Comparison of ENCODE assay signal across 23 cellular contexts in genomic region chr15:85540085-85540797, GRCh38.
A peak's percentile ranks its signal among the peaks of the same experiment; 100 is the strongest.
DNase-seq lines count a peak whose midpoint lies in the region; ATAC-seq and TF ChIP-seq lines count a peak whose summit lies in the region.
"Had no signal": no experiment of that assay in that cellular context is flagged by ENCODE, and none has a peak within 500 bp of the region (broad histone marks: within the 10 kb centered on the region; RNA-seq: fewer than 3 reads in every experiment).

No MANE protein-coding gene starts in this region.

- intact Hi-C loops in PC-3 (cut with micrococcal nuclease), result loop anchor here (5.0 kb wide), 1 partner anchor 52 kb away; no protein-coding TSS in a partner anchor
- intact Hi-C loops in activated naive CD4-positive, alpha-beta T cell treated with anti-CD3 and anti-CD28 coated beads for 36 hours (cut with micrococcal nuclease), result loop anchor here (5.0 kb wide), 2 partner anchors 57 to 182 kb away; no protein-coding TSS in a partner anchor

- no peak overlapping the region for H2AFZ ChIP-seq in PC-3 (ENCODE audit: low read length)

- H3K9me3 Mint-ChIP-seq in naive B cell, result no peaks in the 10 kb centered on the region
- H3K9me3 Mint-ChIP-seq in activated naive CD4-positive, alpha-beta T cell treated with anti-CD3 and anti-CD28 coated beads for 36 hours, result no peaks in the 10 kb centered on the region
- H3K9me3 Mint-ChIP-seq: activated CD4-positive, alpha-beta memory T cell treated with anti-CD3 and anti-CD28 coated beads for 36 hours; brain had no signal

- no peaks in the 10 kb centered on the region for H3F3A ChIP-seq in PC-3 (ENCODE audit: low read length, unreplicated experiment)

- H3K4me1 Mint-ChIP-seq in naive B cell, result peaks cover 72 to 91% (median 80%) of the 10 kb centered on the region in 3 donors
- peaks cover 52% of the 10 kb centered on the region for H3K4me1 Mint-ChIP-seq in activated naive CD4-positive, alpha-beta T cell treated with anti-CD3 and anti-CD28 coated beads for 36 hours (ENCODE audit: low read depth)

- H3K9ac ChIP-seq in PC-3 (ENCODE audit: low read length), result no peak overlapping the region

- H3K4me3 ChIP-seq in HEK293 (ENCODE audit: low read depth, low read length) (no peak overlapping the region), PC-3 (ENCODE audit: low read length) (no peak overlapping the region)
- H3K4me3 ChIP-seq: HAP-1, heart right ventricle had no signal

- POLR2A ChIA-PET in HEK293 (lab: Yijun Ruan, JAX), result no interaction called here
- POLR2A ChIA-PET in PC-3 (lab: Charles Lee; ENCODE audit: unreplicated experiment), result no interaction called here

- H3K27me3 ChIP-seq in PC-3 (ENCODE audit: low read length), result no peaks in the 10 kb centered on the region
- H3K27me3 ChIP-seq: heart right ventricle had no signal

- DNase-seq in NOMO-1 (lab: John Stamatoyannopoulos, UW; ENCODE audit: unreplicated experiment in 2 of 2), result peak; percentile 18 to 64
- DNase-seq in NOMO-1 treated with dmso at 0.1 percent for 144 hours (lab: John Stamatoyannopoulos, UW; ENCODE audit: unreplicated experiment), result no peak
- no peak for DNase-seq in PC-3
- peak; percentile 25 for DNase-seq in naive B cell
- no peak for DNase-seq in germinal center (ENCODE audit: low spot score)
- no peak for DNase-seq in HK-2 (ENCODE audit: unreplicated experiment)
- no peak for DNase-seq in activated naive CD4-positive, alpha-beta T cell treated with anti-CD3 and anti-CD28 coated beads for 36 hours
- DNase-seq: activated CD4-positive, alpha-beta memory T cell treated with anti-CD3 and anti-CD28 coated beads for 36 hours; activated CD8-positive, alpha-beta memory T cell treated with anti-CD3 and anti-CD28 coated beads, Interleukin-2, amount 50 U/mL, for 48 hours; activated effector memory CD4-positive, alpha-beta T cell treated with anti-CD3 and anti-CD28 coated beads, Interleukin-2, amount 50 U/mL, for 16 hours; EL; erythroblast; heart right ventricle; mesenchymal stem cell; NCI-H1436 treated with DMSO at 0.1 percent for 48 hours; NK-92 treated with Interleukin-12 subunit alpha and Interleukin-12 subunit beta, amount 100 ng/mL, for 24 hours; occipital lobe; T1000 had no signal

- peaks cover 0 to 16% of the 10 kb centered on the region in 2 donors for H3K36me3 Mint-ChIP-seq in naive B cell
- peaks cover 10% of the 10 kb centered on the region for H3K36me3 Mint-ChIP-seq in activated naive CD4-positive, alpha-beta T cell treated with anti-CD3 and anti-CD28 coated beads for 36 hours (ENCODE audit: low read depth)

- ATAC-seq in PC-3 (no peak), naive B cell (ENCODE audit: low read depth in 2 of 2) (peak; percentile 40 to 49)
- ATAC-seq: heart right ventricle, HepG2 had no signal

- peak overlapping the region; percentile 49 for H3K4me2 ChIP-seq in PC-3 (ENCODE audit: low read length)

- no peaks in the 10 kb centered on the region for H3K27me3 Mint-ChIP-seq in naive B cell
- H3K27me3 Mint-ChIP-seq in activated naive CD4-positive, alpha-beta T cell treated with anti-CD3 and anti-CD28 coated beads for 36 hours (ENCODE audit: low read depth), result no peaks in the 10 kb centered on the region
- H3K27me3 Mint-ChIP-seq: activated CD4-positive, alpha-beta memory T cell treated with anti-CD3 and anti-CD28 coated beads for 36 hours had no signal

- peaks cover 26% of the 10 kb centered on the region for H3K79me2 ChIP-seq in PC-3 (ENCODE audit: low read length)

- H3K27ac ChIP-seq in HEK293 (ENCODE audit: extremely low read depth, low read depth, low read length) (no peak overlapping the region), PC-3 (ENCODE audit: low read length) (no peak overlapping the region)
- H3K27ac ChIP-seq: HL-60 had no signal

- peak overlapping the region; percentile 55 to 95 (median 75) for H3K27ac Mint-ChIP-seq in naive B cell
- no peak overlapping the region for H3K27ac Mint-ChIP-seq in activated naive CD4-positive, alpha-beta T cell treated with anti-CD3 and anti-CD28 coated beads for 36 hours
- H3K27ac Mint-ChIP-seq: activated CD4-positive, alpha-beta memory T cell treated with anti-CD3 and anti-CD28 coated beads for 36 hours had no signal

- BruUV-seq in PC-3 (replicated peaks; lab: Mats Ljungman, UMichigan), result no TSS peak

- CTCF ChIA-PET in HEK293 (lab: Yijun Ruan, JAX) (interaction anchor here (0.6 to 1.0 kb wide), 4 partner anchors 18 to 377 kb away, joined by 3 to 4 read pairs (median 3); no protein-coding TSS in a partner anchor), PC-3 (lab: Charles Lee) (no interaction called here)
- CTCF ChIA-PET in activated naive CD4-positive, alpha-beta T cell treated with anti-CD3 and anti-CD28 coated beads for 36 hours (lab: Charles Lee), result interaction anchor here (0.5 kb wide), 1 partner anchor 135 kb away, joined by 3 read pairs; no protein-coding TSS in a partner anchor

- no peak for TF ChIP-seq CTCF in HEK293 (tag by site-specific recombination; IDR thresholded peaks at IDR 0.05)
- TF ChIP-seq CTCF in PC-3 (conservative IDR thresholded peaks at IDR 0.05; ENCODE audit: low read depth, low read length), result no peak

- no peaks in the 10 kb centered on the region for H3K9me2 ChIP-seq in PC-3 (replicated peaks; ENCODE audit: low read length)

- peaks cover 35% of the 10 kb centered on the region for H3K4me1 ChIP-seq in HEK293 (ENCODE audit: control insufficient read depth, insufficient read depth, low read length)
- peaks cover 48% of the 10 kb centered on the region for H3K4me1 ChIP-seq in PC-3 (ENCODE audit: insufficient read depth, low read length)

- peak overlapping the region; percentile 28 to 80 (median 69) for H3K4me3 Mint-ChIP-seq in naive B cell
- no peak overlapping the region for H3K4me3 Mint-ChIP-seq in activated naive CD4-positive, alpha-beta T cell treated with anti-CD3 and anti-CD28 coated beads for 36 hours
- H3K4me3 Mint-ChIP-seq: activated CD4-positive, alpha-beta memory T cell treated with anti-CD3 and anti-CD28 coated beads for 36 hours; brain had no signal

- peaks cover 6 to 9% of the 10 kb centered on the region in 2 experiments; a peak in 1 of 3 replicates for H3K36me3 ChIP-seq in HEK293 (ENCODE audit: control insufficient read depth in 2 of 2, insufficient read depth in 1 of 2, low read length in 2 of 2)
- 0 out of 2 replicates have a peak, but pooled peaks cover 6% of the 10 kb centered on the region for H3K36me3 ChIP-seq in PC-3 (ENCODE audit: low read depth, low read length)
- H3K36me3 ChIP-seq: HAP-1 had no signal

- H3K9me3 ChIP-seq in HEK293 (ENCODE audit: control insufficient read depth, insufficient read depth, low read depth, low read length) (no peaks in the 10 kb centered on the region), PC-3 (ENCODE audit: low read length) (no peaks in the 10 kb centered on the region)
- H3K9me3 ChIP-seq: HAP-1, heart right ventricle had no signal

- peaks cover 16% of the 10 kb centered on the region; the same call in 1 of the 2 replicates for H4K20me1 ChIP-seq in PC-3 (ENCODE audit: low read length)

TF ChIP-seq in HEK293, 187 proteins besides CTCF, POLR2A, EP300 and RAD21:
- peak; percentile 68; the same call in 1 of the 2 replicates for TF ChIP-seq SCRT2 (tag by site-specific recombination; IDR thresholded peaks at IDR 0.05)
- no peak for TF ChIP-seq ZNF10 (tag by site-specific recombination; IDR thresholded peaks at IDR 0.05)
- TF ChIP-seq ZNF626 (tag by site-specific recombination; IDR thresholded peaks at IDR 0.05), result no peak
- TF ChIP-seq ZBTB44 (tag by site-specific recombination; IDR thresholded peaks at IDR 0.05), result no peak
- TF ChIP-seq ZNF26 (tag by site-specific recombination; IDR thresholded peaks at IDR 0.05), result no peak
- peak; percentile 63; the same call in 1 of the 2 replicates for TF ChIP-seq SCRT1 (tag by site-specific recombination; IDR thresholded peaks at IDR 0.05; ENCODE audit: borderline replicate concordance)

Comparison
In these comparisons a context has a peak if more than half of its experiments do, and no peak if none do; other contexts are left out.
1. DNase-seq: peak in NOMO-1 (2 of 2) and naive B cell (single experiment); none in NOMO-1 treated with dmso at 0.1 percent for 144 hours (single experiment), PC-3 (single experiment), germinal center (single experiment), HK-2 (single experiment) and activated naive CD4-positive, alpha-beta T cell treated with anti-CD3 and anti-CD28 coated beads for 36 hours (single experiment).